In genomic region chr3:169286992-169287391, GRCh38 we compare ENCODE assay signal across 1 cellular context.
TF ChIP-seq lines count a peak whose summit lies in the region.

No MANE protein-coding gene starts in this region.

TF ChIP-seq in H1, 55 proteins besides CTCF, POLR2A, EP300 and RAD21:
- TF ChIP-seq ATF3 (IDR thresholded peaks at IDR 0.05; ENCODE audit: insufficient read depth, low read depth, low read length) (no peak), RXRA (IDR thresholded peaks at IDR 0.05; ENCODE audit: insufficient read depth, low read depth, low read length) (no peak), EGR1 (IDR thresholded peaks at IDR 0.05; ENCODE audit: borderline replicate concordance, low read depth, low read length) (no peak), E2F6 (IDR thresholded peaks at IDR 0.05) (no peak), SIN3A (conservative IDR thresholded peaks at IDR 0.05 in 1 of 2, IDR thresholded peaks at IDR 0.05 in 1 of 2; ENCODE audit: low read depth in 1 of 2, low read length in 2 of 2) (no peak), ASH2L (IDR thresholded peaks at IDR 0.05; ENCODE audit: low read length) (no peak), GTF2F1 (IDR thresholded peaks at IDR 0.05; ENCODE audit: borderline replicate concordance, low read depth, low read length) (no peak), CTBP2 (IDR thresholded peaks at IDR 0.05; ENCODE audit: borderline replicate concordance, insufficient read depth, insufficient read length, low read length) (no peak), TBP (IDR thresholded peaks at IDR 0.05; ENCODE audit: low read depth, low read length) (no peak), RNF2 (IDR thresholded peaks at IDR 0.05; ENCODE audit: borderline replicate concordance, low read depth, low read length, missing control alignments, poor library complexity, severe bottlenecking) (no peak), POU5F1 (IDR thresholded peaks at IDR 0.05; ENCODE audit: low read depth, low read length) (no peak), JUND (IDR thresholded peaks at IDR 0.05; ENCODE audit: low read length) (no peak), BRCA1 (IDR thresholded peaks at IDR 0.05; ENCODE audit: low read depth, low read length) (no peak), SP2 (IDR thresholded peaks at IDR 0.05; ENCODE audit: low read length) (no peak), CEBPB (IDR thresholded peaks at IDR 0.05; ENCODE audit: low read depth, low read length) (no peak), CHD7 (IDR thresholded peaks at IDR 0.05; ENCODE audit: insufficient replicate concordance, low read length) (no peak), GABPA (IDR thresholded peaks at IDR 0.05; ENCODE audit: borderline replicate concordance, insufficient read depth, low read length) (no peak), NRF1 (IDR thresholded peaks at IDR 0.05; ENCODE audit: low read depth, low read length) (no peak)
